ENCODE assay signal across 13 cellular contexts in the genomic region with DNA sequence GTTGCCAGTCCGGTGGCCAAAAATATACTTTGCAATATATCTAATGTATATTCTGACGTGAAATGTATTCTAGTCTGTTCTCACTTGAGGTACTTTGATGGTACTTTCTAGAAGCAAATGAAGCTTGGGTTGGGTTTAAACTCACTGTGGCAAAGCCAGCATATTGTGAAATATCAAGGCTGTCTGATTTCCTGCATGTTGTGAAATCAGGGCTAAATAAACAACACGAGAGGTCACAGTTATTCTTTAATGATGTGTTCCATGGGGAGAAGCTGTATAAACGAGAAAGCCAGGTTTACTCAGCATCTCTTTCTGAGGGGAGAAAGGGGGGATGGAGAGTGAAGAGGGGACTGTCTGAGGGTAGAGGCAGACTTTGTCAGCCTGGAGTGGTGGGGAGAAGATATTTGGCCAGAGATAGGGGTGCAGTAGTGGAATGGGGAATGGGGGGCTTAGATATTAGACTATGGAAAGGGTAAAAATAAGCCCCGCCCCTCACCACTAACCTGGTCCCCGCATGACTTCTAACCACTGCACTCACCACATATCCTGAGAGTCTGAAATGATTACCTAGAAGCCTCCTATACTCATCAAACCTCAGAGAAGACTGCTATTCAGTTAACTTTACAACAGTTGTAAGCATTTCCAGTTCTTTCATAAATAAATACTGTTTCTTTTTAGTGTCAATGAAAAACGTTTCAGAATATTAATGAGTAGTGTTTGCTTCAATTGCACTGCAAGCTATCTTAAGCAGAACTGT. TPM values are rescaled to one million over a fixed set of nuclear protein-coding genes. Genes with fewer than 3 reads are reported as not detected.
A peak's percentile ranks its signal among the peaks of the same experiment; 100 is the strongest.
DNase-seq lines count a peak whose midpoint lies in the region; ATAC-seq and TF ChIP-seq lines count a peak whose summit lies in the region.
"Had no signal": no experiment of that assay in that cellular context is flagged by ENCODE, and none has a peak within 500 bp of the region (broad histone marks: within the 10 kb centered on the region; RNA-seq: fewer than 3 reads in every experiment).

No MANE protein-coding gene starts in this region.

- 55% methylated on average over 7 of the region's 7 CpGs for WGBS in right cardiac atrium

- TF ChIP-seq CTCF in PC-9 (conservative IDR thresholded peaks at IDR 0.05) = no peak

- intact Hi-C loops in PC-9 (cut with micrococcal nuclease; ENCODE audit: unreplicated experiment) = no loop called here
- intact Hi-C loops in right cardiac atrium (cut with DNase I) = loop anchor here in 1 of 4 donors (10.0 kb wide), 1 partner anchor 85 kb away; a partner anchor contains a TSS

- H3K4me3 ChIP-seq in PC-9 = no peak overlapping the region
- no peak overlapping the region for H3K4me3 ChIP-seq in right cardiac atrium (ENCODE audit: low read length)
- H3K4me3 ChIP-seq: spleen had no signal

- H3K79me2 ChIP-seq in PC-9 (ENCODE audit: low read depth) = no peaks in the 10 kb centered on the region

- H3K4me2 ChIP-seq in PC-9 = peak overlapping the region; percentile 37

- H3K4me3 Mint-ChIP-seq in stimulated activated effector memory CD8-positive, alpha-beta T cell treated with anti-CD3 and anti-CD28 coated beads, Interleukin-12 subunit alpha, Interleukin-12 subunit beta, amount 100 ng/mL, for 72 hours = no peak overlapping the region
- no peak overlapping the region for H3K4me3 Mint-ChIP-seq in activated CD8-positive, alpha-beta T cell treated with anti-CD3 and anti-CD28 coated beads, Interleukin-2, amount 10 ng/mL, durations not matched to agents 7 days and 5 days
- H3K4me3 Mint-ChIP-seq: activated naive CD8-positive, alpha-beta T cell; stimulated activated naive B cell treated with anti-CD40 and anti-IgM and Interleukin-4, amounts not matched to agents 10 μg/mL and 1 μg/mL and 100 μg/mL, for 72 hours had no signal

- BruUV-seq in PC-9 (replicated peaks; lab: Mats Ljungman, UMichigan) = no TSS peak

- peak overlapping the region; percentile 37 for H3K27ac Mint-ChIP-seq in stimulated activated effector memory CD8-positive, alpha-beta T cell treated with anti-CD3 and anti-CD28 coated beads, Interleukin-12 subunit alpha, Interleukin-12 subunit beta, amount 100 ng/mL, for 72 hours
- no peak overlapping the region for H3K27ac Mint-ChIP-seq in activated CD8-positive, alpha-beta T cell treated with anti-CD3 and anti-CD28 coated beads, Interleukin-2, amount 10 ng/mL, durations not matched to agents 7 days and 5 days
- H3K27ac Mint-ChIP-seq: activated naive CD8-positive, alpha-beta T cell; stimulated activated naive B cell treated with anti-CD40 and anti-IgM and Interleukin-4, amounts not matched to agents 10 μg/mL and 1 μg/mL and 100 μg/mL, for 72 hours had no signal

- H2AFZ ChIP-seq in PC-9 = no peak overlapping the region

- H3K9me2 ChIP-seq in PC-9 (ENCODE audit: insufficient read depth) = no peaks in the 10 kb centered on the region

- H3K9me3 Mint-ChIP-seq in stimulated activated effector memory CD8-positive, alpha-beta T cell treated with anti-CD3 and anti-CD28 coated beads, Interleukin-12 subunit alpha, Interleukin-12 subunit beta, amount 100 ng/mL, for 72 hours = no peaks in the 10 kb centered on the region
- H3K9me3 Mint-ChIP-seq in activated CD8-positive, alpha-beta T cell treated with anti-CD3 and anti-CD28 coated beads, Interleukin-2, amount 10 ng/mL, durations not matched to agents 7 days and 5 days (ENCODE audit: insufficient read depth) = no peaks in the 10 kb centered on the region
- H3K9me3 Mint-ChIP-seq: stimulated activated naive B cell treated with anti-CD40 and anti-IgM and Interleukin-4, amounts not matched to agents 10 μg/mL and 1 μg/mL and 100 μg/mL, for 72 hours had no signal

- CTCF ChIA-PET in PC-9 (lab: Charles Lee) = no interaction called here
- CTCF ChIA-PET in activated CD8-positive, alpha-beta T cell treated with anti-CD3 and anti-CD28 coated beads, Interleukin-2, amount 10 ng/mL, durations not matched to agents 7 days and 5 days (lab: Charles Lee) = no interaction called here

- H4K20me1 ChIP-seq in PC-9 (ENCODE audit: insufficient read depth) = no peaks in the 10 kb centered on the region

- peak; percentile 64 for DNase-seq in HCEC 1CT
- DNase-seq in PC-9 = peak in 1 of 2 experiments; percentile 56
- DNase-seq in right cardiac atrium = no peak
- DNase-seq in stimulated activated effector memory CD8-positive, alpha-beta T cell treated with anti-CD3 and anti-CD28 coated beads, Interleukin-12 subunit alpha, Interleukin-12 subunit beta, amount 100 ng/mL, for 72 hours (ENCODE audit: low spot score in 2 of 2) = no peak
- no peak for DNase-seq in NCI-H128 (lab: John Stamatoyannopoulos, UW; ENCODE audit: unreplicated experiment)
- DNase-seq in NCI-H1417 treated with DMSO at 0.1 percent for 48 hours (lab: John Stamatoyannopoulos, UW) = no peak
- DNase-seq in activated CD8-positive, alpha-beta T cell treated with anti-CD3 and anti-CD28 coated beads, Interleukin-2, amount 10 ng/mL, durations not matched to agents 7 days and 5 days = no peak
- DNase-seq: NCI-H2029 treated with DMSO at 0.1 percent for 48 hours; spleen; stimulated activated naive B cell treated with anti-CD40 and anti-IgM and Interleukin-4, amounts not matched to agents 10 μg/mL and 1 μg/mL and 100 μg/mL, for 72 hours had no signal

- H3K27ac ChIP-seq in PC-9 (no peak overlapping the region), right cardiac atrium (ENCODE audit: low read length) (peak overlapping the region; percentile 39)

- H3K27me3 ChIP-seq in PC-9 (ENCODE audit: insufficient read depth, low read depth) (no peaks in the 10 kb centered on the region), right cardiac atrium (ENCODE audit: control insufficient read depth, insufficient read depth) (no peaks in the 10 kb centered on the region)
- H3K27me3 ChIP-seq: spleen had no signal

- no peaks in the 10 kb centered on the region for H3K36me3 Mint-ChIP-seq in stimulated activated effector memory CD8-positive, alpha-beta T cell treated with anti-CD3 and anti-CD28 coated beads, Interleukin-12 subunit alpha, Interleukin-12 subunit beta, amount 100 ng/mL, for 72 hours
- no peaks in the 10 kb centered on the region for H3K36me3 Mint-ChIP-seq in activated CD8-positive, alpha-beta T cell treated with anti-CD3 and anti-CD28 coated beads, Interleukin-2, amount 10 ng/mL, durations not matched to agents 7 days and 5 days (ENCODE audit: low read depth)
- H3K36me3 Mint-ChIP-seq: activated naive CD8-positive, alpha-beta T cell; stimulated activated naive B cell treated with anti-CD40 and anti-IgM and Interleukin-4, amounts not matched to agents 10 μg/mL and 1 μg/mL and 100 μg/mL, for 72 hours had no signal

- POLR2A ChIA-PET in PC-9 (lab: Charles Lee; ENCODE audit: unreplicated experiment) = no interaction called here
- POLR2A ChIA-PET in activated CD8-positive, alpha-beta T cell treated with anti-CD3 and anti-CD28 coated beads, Interleukin-2, amount 10 ng/mL, durations not matched to agents 7 days and 5 days (lab: Charles Lee) = no interaction called here

- ATAC-seq in right cardiac atrium = peak; percentile 67 to 71
- ATAC-seq in stimulated activated effector memory CD8-positive, alpha-beta T cell treated with anti-CD3 and anti-CD28 coated beads, Interleukin-12 subunit alpha, Interleukin-12 subunit beta, amount 100 ng/mL, for 72 hours = peak; percentile 36
- ATAC-seq in GM18520 (IDR thresholded peaks at IDR 0.05; ENCODE audit: unreplicated experiment) = no peak
- ATAC-seq in activated CD8-positive, alpha-beta T cell treated with anti-CD3 and anti-CD28 coated beads, Interleukin-2, amount 10 ng/mL, durations not matched to agents 7 days and 5 days = no peak
- ATAC-seq: stimulated activated naive B cell treated with anti-CD40 and anti-IgM and Interleukin-4, amounts not matched to agents 10 μg/mL and 1 μg/mL and 100 μg/mL, for 72 hours had no signal

- H3K27me3 Mint-ChIP-seq in activated CD8-positive, alpha-beta T cell treated with anti-CD3 and anti-CD28 coated beads, Interleukin-2, amount 10 ng/mL, durations not matched to agents 7 days and 5 days (ENCODE audit: low read depth) = peaks cover 16% of the 10 kb centered on the region
- H3K27me3 Mint-ChIP-seq: activated naive CD8-positive, alpha-beta T cell; stimulated activated naive B cell treated with anti-CD40 and anti-IgM and Interleukin-4, amounts not matched to agents 10 μg/mL and 1 μg/mL and 100 μg/mL, for 72 hours had no signal

- no peaks in the 10 kb centered on the region for H3K36me3 ChIP-seq in PC-9 (ENCODE audit: low read depth)
- H3K36me3 ChIP-seq: spleen had no signal

- H3K9me3 ChIP-seq in PC-9 (ENCODE audit: insufficient read depth, low read depth) = no peaks in the 10 kb centered on the region
- H3K9me3 ChIP-seq in right cardiac atrium (ENCODE audit: control insufficient read depth, low read length) = no peaks in the 10 kb centered on the region
- H3K9me3 ChIP-seq: spleen had no signal

- peaks cover 18% of the 10 kb centered on the region; the same call in 1 of the 2 replicates for H3F3A ChIP-seq in PC-9 (ENCODE audit: insufficient read depth, low read depth)

- H3K4me1 ChIP-seq in PC-9 (replicated peaks; ENCODE audit: insufficient read depth) (peaks cover 42% of the 10 kb centered on the region), right cardiac atrium (ENCODE audit: control insufficient read depth, insufficient read depth, low read length) (peaks cover under 1% of the 10 kb centered on the region)

- peaks cover 11% of the 10 kb centered on the region for H3K4me1 Mint-ChIP-seq in stimulated activated effector memory CD8-positive, alpha-beta T cell treated with anti-CD3 and anti-CD28 coated beads, Interleukin-12 subunit alpha, Interleukin-12 subunit beta, amount 100 ng/mL, for 72 hours
- peaks cover 12% of the 10 kb centered on the region for H3K4me1 Mint-ChIP-seq in activated CD8-positive, alpha-beta T cell treated with anti-CD3 and anti-CD28 coated beads, Interleukin-2, amount 10 ng/mL, durations not matched to agents 7 days and 5 days (ENCODE audit: low read depth)

RNA-seq across cellular contexts. Expression of a gene that starts 5.9 kb away (rescaled TPM):
- total RNA-seq in PC-9 (2021) = 37.6 and 64.7 TPM in 2 replicates
- 100 to 1,000 TPM; 102 to 139 (median 105) TPM for total RNA-seq in right cardiac atrium
- polyA plus RNA-seq in right cardiac atrium = 78.2 TPM
- total RNA-seq in activated CD8-positive, alpha-beta T cell treated with anti-CD3 and anti-CD28 coated beads, Interleukin-2, amount 10 ng/mL, durations not matched to agents 7 days and 5 days = 10 to 100 TPM in 1 of 2 experiments, 1 to 10 TPM in 1; 8.6 to 10.7 TPM

RNA-seq across cellular contexts. Expression of a gene that starts 32.0 kb away (rescaled TPM):
- total RNA-seq in PC-9 (2021) (2.2 and 2.5 TPM in 2 replicates), right cardiac atrium (1 to 10 TPM; 2.6 to 3.3 (median 2.9) TPM)
- polyA plus RNA-seq in right cardiac atrium = 4.5 TPM
- not detected for total RNA-seq in activated CD8-positive, alpha-beta T cell treated with anti-CD3 and anti-CD28 coated beads, Interleukin-2, amount 10 ng/mL, durations not matched to agents 7 days and 5 days
- total RNA-seq: lung microvascular endothelial cell had no signal

Comparison
In these comparisons a context has a peak if more than half of its experiments do, and no peak if none do; other contexts are left out.
1. ATAC-seq: peak in right cardiac atrium (2 of 2) and stimulated activated effector memory CD8-positive, alpha-beta T cell treated with anti-CD3 and anti-CD28 coated beads, Interleukin-12 subunit alpha, Interleukin-12 subunit beta, amount 100 ng/mL, for 72 hours (single experiment); none in GM18520 (single experiment) and activated CD8-positive, alpha-beta T cell treated with anti-CD3 and anti-CD28 coated beads, Interleukin-2, amount 10 ng/mL, durations not matched to agents 7 days and 5 days (single experiment).